Comparison of ENCODE assay signal across 20 cellular contexts in genomic region chr1:201783572-201783971, GRCh38. TPM values are rescaled to one million over a fixed set of nuclear protein-coding genes. Genes with fewer than 3 reads are reported as not detected.
DNase-seq lines count a peak whose midpoint lies in the region; ATAC-seq, FAIRE-seq and TF ChIP-seq lines count a peak whose summit lies in the region.
"Had no signal": no experiment of that assay in that cellular context is flagged by ENCODE, and none has a peak within 500 bp of the region (broad histone marks: within the 10 kb centered on the region; RNA-seq: fewer than 3 reads in every experiment).

No MANE protein-coding gene starts in this region.

- H3K4me3 ChIP-seq in GM12865 (ENCODE audit: low read depth, low read length) = no peak overlapping the region
- no peak overlapping the region for H3K4me3 ChIP-seq in K562
- H3K4me3 ChIP-seq in retinal pigment epithelial cell (ENCODE audit: low read length) = no peak overlapping the region
- H3K4me3 ChIP-seq: body of pancreas, esophagus muscularis mucosa, lung, ovary had no signal

- no peaks in the 10 kb centered on the region for H3K9me3 ChIP-seq in K562 (replicated peaks; ENCODE audit: control insufficient read depth, insufficient read depth, low read depth, low read length)
- H3K9me3 ChIP-seq: body of pancreas, esophagus muscularis mucosa, ovary had no signal

- intact Hi-C loops in K562 (cut with micrococcal nuclease) = no loop called here

- TF ChIP-seq RAD21 in Ishikawa (IDR thresholded peaks at IDR 0.05; ENCODE audit: low read depth) = 0 out of 2 replicates have a peak, but pooled peaks have one; percentile 3
- peak; percentile 16 to 33; a peak in 2 of 4 replicates for TF ChIP-seq RAD21 in K562 (CRISPR knock-in tag; conservative IDR thresholded peaks at IDR 0.05 in 1 of 2, IDR thresholded peaks at IDR 0.05 in 1 of 2)

- in situ Hi-C loops in K562 (cut with MboI) = loop anchor here (5.0 kb wide), 1 partner anchor 226 kb away; no protein-coding TSS in a partner anchor

- no TSS peak for BruUV-seq in K562 (replicated peaks; lab: Mats Ljungman, UMichigan)

- ATAC-seq in K562 = peak; percentile 79
- ATAC-seq: body of pancreas, PC-3 had no signal

- TF ChIP-seq EP300 in Ishikawa (IDR thresholded peaks at IDR 0.05; ENCODE audit: borderline replicate concordance) = no peak
- TF ChIP-seq EP300 in K562 (IDR thresholded peaks at IDR 0.05; ENCODE audit: low read length) = no peak

- no peak overlapping the region for H3K4me2 ChIP-seq in K562 (ENCODE audit: insufficient read depth, low read length)

- H3K27me3 ChIP-seq in K562 (ENCODE audit: control insufficient read depth in 2 of 2, insufficient read depth in 2 of 2, low read length in 2 of 2) = peaks cover 0 to 15% of the 10 kb centered on the region in 2 experiments; a peak in 2 of 5 replicates
- H3K27me3 ChIP-seq: body of pancreas, esophagus muscularis mucosa, ovary had no signal

- H3K79me2 ChIP-seq in K562 (ENCODE audit: control insufficient read depth, insufficient read depth, low read length) = no peaks in the 10 kb centered on the region

- 43% methylated on average over 6 of the region's 6 CpGs for WGBS in K562 (ENCODE audit: insufficient coverage, low coverage, missing lambda C conversion rate)

- CTCF ChIA-PET in K562 (lab: Yijun Ruan, JAX; ENCODE audit: low intra/inter-chr PET ratio) = interaction anchor here (1.6 kb wide), 1 partner anchor 74 kb away, joined by 6 read pairs; no protein-coding TSS in a partner anchor

- no peaks in the 10 kb centered on the region for H3K9me1 ChIP-seq in K562 (ENCODE audit: control insufficient read depth, insufficient read depth, low read length)

- H2AFZ ChIP-seq in K562 (ENCODE audit: low read depth, low read length) = no peak overlapping the region

- DNase-seq in GM12865 (ENCODE audit: low read depth) (peak; percentile 6), K562 (ENCODE audit: extremely low read depth in 1 of 4, low spot score in 3 of 4) (peak in 3 of 4 experiments; percentile 23 to 35 (median 30)), retinal pigment epithelial cell (ENCODE audit: low read depth) (no peak), AG08396 (ENCODE audit: low spot score) (no peak), HK-2 (ENCODE audit: unreplicated experiment) (no peak), NCI-H510A treated with DMSO at 0.1 percent for 48 hours (lab: John Stamatoyannopoulos, UW) (no peak)
- DNase-seq: activated CD4-positive, alpha-beta T cell treated with anti-CD3 and anti-CD28 coated beads, Interleukin-2, amount 50 U/mL, for 1 hour; activated naive CD4-positive, alpha-beta T cell; body of pancreas; dermis blood vessel endothelial cell; glutamatergic neuron; naive B cell; NCI-H446 treated with DMSO at 0.1 percent for 48 hours; ovary; PC-3; stimulated activated CD4-positive, alpha-beta T cell treated with anti-CD3 and anti-CD28 coated beads, Interleukin-1b, Interleukin-23, amount 100 ng/mL, for 48 hours had no signal

- no peak for TF ChIP-seq POLR2A in K562 (conservative IDR thresholded peaks at IDR 0.05)

- no peak overlapping the region for H3K9ac ChIP-seq in K562 (ENCODE audit: insufficient read depth in 1 of 2, low read depth in 2 of 2, low read length in 2 of 2)

- peaks cover 25% of the 10 kb centered on the region; the same call in 1 of the 3 replicates for H3K36me3 ChIP-seq in K562 (ENCODE audit: control insufficient read depth, insufficient read depth, low read length)
- H3K36me3 ChIP-seq: ovary had no signal

- peaks cover 0 to under 1% of the 10 kb centered on the region in 2 experiments; a peak in 1 of 5 replicates for H3K4me1 ChIP-seq in K562 (replicated peaks in 1 of 2; ENCODE audit: control insufficient read depth in 2 of 2, insufficient read depth in 2 of 2, low read length in 2 of 2)
- H3K4me1 ChIP-seq: body of pancreas had no signal

- FAIRE-seq in K562 (lab: Jason Lieb, UNC) = no peak
- FAIRE-seq: TTC549 had no signal

- POLR2A ChIA-PET in K562 (lab: Yijun Ruan, JAX) = interaction anchor here (0.7 to 1.8 kb wide), 4 partner anchors 8 to 54 kb away, joined by 3 to 13 read pairs (median 3); no protein-coding TSS in a partner anchor

- no peak for TF ChIP-seq CTCF in GM12865 (IDR thresholded peaks at IDR 0.05; ENCODE audit: insufficient read depth, low read depth, low read length, missing control alignments)
- peak; percentile 25 to 51 (median 44); a peak in 4 of 6 replicates for TF ChIP-seq CTCF in K562 (IDR thresholded peaks at IDR 0.05 in 2 of 3, conservative IDR thresholded peaks at IDR 0.05 in 1 of 3; ENCODE audit: insufficient read depth in 2 of 3, low read depth in 1 of 3, low read length in 3 of 3)
- peak; percentile 22 for TF ChIP-seq CTCF in retinal pigment epithelial cell (conservative IDR thresholded peaks at IDR 0.05; ENCODE audit: low read depth, low read length)

- H3K27ac ChIP-seq in K562 (ENCODE audit: extremely low read depth, low read depth, low read length) = no peak overlapping the region
- H3K27ac ChIP-seq: body of pancreas, esophagus muscularis mucosa, ovary had no signal

- H4K20me1 ChIP-seq in K562 (replicated peaks; ENCODE audit: control insufficient read depth, insufficient read depth, low read length) = no peaks in the 10 kb centered on the region

TF ChIP-seq in Ishikawa, 13 proteins besides CTCF, POLR2A, EP300 and RAD21 (continues in another document):
- no peak for TF ChIP-seq USF1 (IDR thresholded peaks at IDR 0.05)
- no peak for TF ChIP-seq ZBTB7A (IDR thresholded peaks at IDR 0.05; ENCODE audit: low read depth)
- no peak for TF ChIP-seq CREB1 (IDR thresholded peaks at IDR 0.05; ENCODE audit: low read depth)
- no peak for TF ChIP-seq FOXM1 (IDR thresholded peaks at IDR 0.05; ENCODE audit: borderline replicate concordance, low read depth)

TF ChIP-seq in K562, 482 proteins besides CTCF, POLR2A, EP300 and RAD21:
- TF ChIP-seq SMC3 (conservative IDR thresholded peaks at IDR 0.05; ENCODE audit: insufficient read depth, low read depth, low read length) = 0 out of 2 replicates have a peak, but pooled peaks have one; percentile 18
- no peak for TF ChIP-seq STAG1 (CRISPR knock-in tag; IDR thresholded peaks at IDR 0.05; ENCODE audit: borderline replicate concordance)
TF ChIP-seq in K562: peak in this region for 1.

RNA-seq across cellular contexts. Expression of gene IPO9, which starts 45.4 kb away (rescaled TPM):
- total RNA-seq in K562 (2011; cell fraction: chromatin; rRNA removed; ENCODE audit: low replicate concordance) = 97.9 and 100 TPM in 2 replicates
- 46.0 and 50.0 TPM in 2 replicates for total RNA-seq in K562 (2011; cell fraction: nucleolus; rRNA removed)
- 63.2 and 72.2 TPM in 2 replicates for total RNA-seq in K562 (2011; cell fraction: nucleoplasm; rRNA removed)
- total RNA-seq in K562 (2014; rRNA removed) (37.2 and 38.8 TPM in 2 replicates), K562 (2014; rRNA removed; fragmentation: Illumina TruSeq; extraction: Trizol) (27.9 and 33.2 TPM in 2 replicates), K562 (2015; rRNA removed; fragmentation: Illumina TruSeq; extraction: Trizol) (35.8 and 36.4 TPM in 2 replicates), K562 (2021) (75.0 and 82.2 TPM in 2 replicates)
- polyA plus RNA-seq in K562 (2011; rRNA removed) (61.7 and 78.6 TPM in 2 replicates), K562 (2014; fragmentation: Illumina TruSeq; extraction: Trizol) (47.9 and 59.2 TPM in 2 replicates), K562 (2014; fragmentation: Nextera tagmentation; extraction: Ambion mirVana) (10 to 100 TPM; 28.1 to 49.6 TPM), K562 (2014; rRNA removed) (43.9 and 48.3 TPM in 2 replicates)
- 42.7 and 44.2 TPM in 2 replicates for polyA plus RNA-seq in K562 (2011; cell fraction: cytosol; rRNA removed)
- polyA plus RNA-seq in K562 (2011; cell fraction: nucleus; rRNA removed) = 109 and 150 TPM in 2 replicates
- polyA plus RNA-seq in K562 (2012) = 41.1 and 44.6 TPM in 2 replicates
- 56.5 and 76.0 TPM in 2 replicates for polyA minus RNA-seq in K562 (2011; rRNA and poly(A)+ RNA removed)
- 28.3 and 31.7 TPM in 2 replicates for polyA minus RNA-seq in K562 (2011; cell fraction: cytosol; rRNA and poly(A)+ RNA removed)
- polyA minus RNA-seq in K562 (2011; cell fraction: nucleus; rRNA and poly(A)+ RNA removed) = 32.9 and 42.8 TPM in 2 replicates

Comparison
In these comparisons a context has a peak if more than half of its experiments do, and no peak if none do; other contexts are left out.
1. DNase-seq: peak in GM12865 (single experiment) and K562 (3 of 4); none in retinal pigment epithelial cell (single experiment), AG08396 (single experiment), HK-2 (single experiment) and NCI-H510A treated with DMSO at 0.1 percent for 48 hours (single experiment).